In the genomic region with DNA sequence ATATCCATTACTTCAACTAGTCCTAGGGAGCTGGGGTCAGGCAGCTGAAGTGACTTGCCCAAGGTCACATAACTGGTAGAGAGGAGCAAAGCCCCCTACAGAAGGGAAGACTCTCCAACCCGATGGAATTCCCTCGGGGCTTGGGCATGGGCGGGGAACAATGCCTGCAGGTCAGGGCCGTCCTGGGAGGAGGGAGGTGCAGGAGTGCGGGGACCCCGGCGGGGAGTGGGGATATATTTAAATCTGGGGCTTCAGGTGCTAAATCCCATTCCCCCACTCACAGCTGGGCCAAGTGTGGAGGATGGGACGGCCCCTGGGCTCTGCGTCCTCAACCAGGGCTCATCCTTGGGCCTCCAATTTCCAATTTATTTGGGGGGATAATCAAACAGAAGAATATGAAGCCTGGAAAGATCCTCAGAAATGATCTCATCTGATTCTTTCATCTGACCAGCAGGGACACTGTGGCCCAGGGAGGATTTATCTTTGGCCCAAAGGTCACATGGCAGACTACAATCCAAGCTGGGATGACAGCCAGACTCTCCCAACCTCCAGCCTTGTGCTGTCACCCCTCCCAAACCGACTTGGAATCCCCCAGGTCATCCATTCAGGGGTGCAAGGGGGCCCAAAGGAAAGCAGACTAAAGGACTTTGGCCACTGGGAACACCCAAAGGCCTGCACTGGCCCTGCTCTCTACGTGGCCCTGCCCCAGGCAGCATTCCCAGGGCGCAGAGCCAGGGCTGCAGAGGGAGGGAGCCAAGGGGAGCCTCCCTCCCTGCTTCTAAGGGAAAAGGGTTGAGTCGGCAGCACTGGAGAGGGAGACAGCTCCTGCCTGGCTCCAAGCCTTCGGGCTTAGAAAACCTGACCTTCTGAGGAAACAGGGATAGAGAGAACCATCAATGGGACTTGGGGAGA, we compare ENCODE assay signal across 9 cellular contexts. TPM values are rescaled to one million over a fixed set of nuclear protein-coding genes. Genes with fewer than 3 reads are reported as not detected.
DNase-seq lines count a peak whose midpoint lies in the region; ATAC-seq and TF ChIP-seq lines count a peak whose summit lies in the region.
"Had no signal": no experiment of that assay in that cellular context is flagged by ENCODE, and none has a peak within 500 bp of the region (broad histone marks: within the 10 kb centered on the region; RNA-seq: fewer than 3 reads in every experiment).

No MANE protein-coding gene starts in this region.

- peaks cover 3% of the 10 kb centered on the region for H3K27me3 Mint-ChIP-seq in glutamatergic neuron (ENCODE audit: unreplicated experiment)

- ATAC-seq in HG02642 (IDR thresholded peaks at IDR 0.05; ENCODE audit: poor library complexity, unreplicated experiment) (no peak), GM19328 (IDR thresholded peaks at IDR 0.05; ENCODE audit: unreplicated experiment) (no peak)

- H3K9me3 Mint-ChIP-seq in glutamatergic neuron (ENCODE audit: unreplicated experiment) = peaks cover 2% of the 10 kb centered on the region

- H3K36me3 Mint-ChIP-seq in glutamatergic neuron (ENCODE audit: unreplicated experiment) = peaks cover 11% of the 10 kb centered on the region

- in situ Hi-C loops in G401 (cut with HindIII; ENCODE audit: low sequenced_read_pairs) = no loop called here

- H3K27ac Mint-ChIP-seq in glutamatergic neuron (ENCODE audit: unreplicated experiment) = no peak overlapping the region

- H3K4me3 Mint-ChIP-seq in glutamatergic neuron (ENCODE audit: unreplicated experiment) = no peak overlapping the region

- peak; percentile 45 for DNase-seq in G401 (ENCODE audit: low spot score)
- peak; percentile 54 for DNase-seq in T1000 (lab: John Stamatoyannopoulos, UW)
- DNase-seq in glutamatergic neuron = peak; percentile 5
- DNase-seq in renal cortical epithelial cell (ENCODE audit: low read depth) = peak; percentile 77
- DNase-seq in NOMO-1 treated with dmso at 0.1 percent for 144 hours (lab: John Stamatoyannopoulos, UW; ENCODE audit: unreplicated experiment) = no peak
- no peak for DNase-seq in Kasumi-1 (lab: John Stamatoyannopoulos, UW)

- no peak for TF ChIP-seq CTCF in glutamatergic neuron (IDR thresholded peaks at IDR 0.05; ENCODE audit: partially characterized antibody, unreplicated experiment)

- peaks cover 5% of the 10 kb centered on the region for H3K4me1 Mint-ChIP-seq in glutamatergic neuron (ENCODE audit: low read depth, unreplicated experiment)

RNA-seq across cellular contexts. Expression of gene C1QTNF6, which starts 8.7 kb away (rescaled TPM):
- 5.0 and 6.7 TPM in 2 replicates for total RNA-seq in G401 (2014; rRNA removed; shearing (Covaris generic))
- total RNA-seq in glutamatergic neuron (ENCODE audit: unreplicated experiment) (3.3 TPM), renal cortical epithelial cell (2.1 and 7.1 TPM in 2 replicates)

RNA-seq across cellular contexts. Expression of gene SSTR3, which starts 15.5 kb away (rescaled TPM):
- total RNA-seq in G401 (2014; rRNA removed; shearing (Covaris generic)) = not detected in 2 replicates
- total RNA-seq in glutamatergic neuron (ENCODE audit: unreplicated experiment) = not detected
- 0.05 TPM in 1 of 2 replicates, not detected in the other for total RNA-seq in renal cortical epithelial cell
- total RNA-seq: SJSA1 had no signal

RNA-seq across cellular contexts. Expression of gene IL2RB, which starts 47.1 kb away (rescaled TPM):
- not detected in 2 replicates for total RNA-seq in G401 (2014; rRNA removed; shearing (Covaris generic))
- total RNA-seq in glutamatergic neuron (ENCODE audit: unreplicated experiment) = not detected
- not detected in 2 replicates for total RNA-seq in renal cortical epithelial cell
- total RNA-seq: SJSA1 had no signal

RNA-seq across cellular contexts. Expression of gene RAC2, which starts 47.3 kb away (rescaled TPM):
- total RNA-seq in G401 (2014; rRNA removed; shearing (Covaris generic)) = not detected in 2 replicates
- total RNA-seq in glutamatergic neuron (ENCODE audit: unreplicated experiment) (not detected), renal cortical epithelial cell (3.5 and 13.7 TPM in 2 replicates)

Comparison
In these comparisons a context has a peak if more than half of its experiments do, and no peak if none do; other contexts are left out.
1. DNase-seq: peak in G401 (single experiment), T1000 (single experiment), glutamatergic neuron (single experiment) and renal cortical epithelial cell (single experiment); none in NOMO-1 treated with dmso at 0.1 percent for 144 hours (single experiment) and Kasumi-1 (0 of 2).